ENCODE assay signal across 17 cellular contexts in the genomic region with DNA sequence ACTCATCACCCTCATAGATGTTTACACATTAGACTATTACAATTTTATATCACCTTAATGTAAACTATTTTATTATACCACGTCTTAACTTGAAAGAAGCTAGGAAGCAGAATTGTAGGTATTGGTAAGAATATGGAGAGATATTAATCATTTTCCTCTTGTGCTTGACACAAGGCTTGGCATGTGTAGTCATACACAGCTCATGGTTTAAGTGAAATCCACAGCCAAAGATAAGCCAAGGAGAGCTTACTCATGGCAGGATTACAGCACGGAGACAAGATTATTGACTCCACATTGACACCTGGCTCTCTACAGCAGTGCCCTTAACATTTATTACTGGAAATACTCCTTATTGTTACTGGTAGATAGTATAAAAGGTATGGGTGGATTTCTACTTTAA.
"Had no signal": no experiment of that assay in that cellular context is flagged by ENCODE, and none has a peak within 500 bp of the region (broad histone marks: within the 10 kb centered on the region; RNA-seq: fewer than 3 reads in every experiment).

No MANE protein-coding gene starts in this region.

- H3K9me3 ChIP-seq: ascending aorta, colonic mucosa, sigmoid colon, stomach, transverse colon had no signal

- H3K36me3 ChIP-seq: ascending aorta, colonic mucosa, sigmoid colon, stomach, transverse colon had no signal

- ATAC-seq: activated CD8-positive, alpha-beta T cell treated with anti-CD3 and anti-CD28 coated beads, Interleukin-2, amount 10 ng/mL, durations not matched to agents 7 days and 5 days; left lobe of liver; naive thymus-derived CD8-positive, alpha-beta T cell; stimulated activated memory B cell treated with anti-CD40 and anti-IgM and Interleukin-4, amounts not matched to agents 10 μg/mL and 1 μg/mL and 100 μg/mL, for 72 hours had no signal

- H3K27me3 ChIP-seq: ascending aorta, colonic mucosa, dorsolateral prefrontal cortex, sigmoid colon, stomach, transverse colon had no signal

- DNase-seq: activated CD4-positive, alpha-beta T cell treated with anti-CD3 and anti-CD28 coated beads for 1 hour; activated CD4-positive, alpha-beta T cell treated with anti-CD3 and anti-CD28 coated beads, Interleukin-2, amount 50 U/mL, for 1 hour; activated CD8-positive, alpha-beta T cell treated with anti-CD3 and anti-CD28 coated beads, Interleukin-2, amount 10 ng/mL, durations not matched to agents 7 days and 5 days; activated gamma-delta T cell treated with Interleukin-2 at 50 U/mL for 16 hours; colonic mucosa; dorsolateral prefrontal cortex; naive thymus-derived CD8-positive, alpha-beta T cell; sigmoid colon; stimulated activated CD4-positive, alpha-beta T cell treated with anti-CD3 and anti-CD28 coated beads, Interleukin-15, amount 100 ng/mL, for 24 hours; stomach; T-helper 2 cell; transverse colon had no signal

- H3K27ac ChIP-seq: ascending aorta, colonic mucosa, dorsolateral prefrontal cortex, sigmoid colon, stomach, transverse colon had no signal

- H3K4me2 ChIP-seq: smooth muscle cell had no signal

- H3K4me3 ChIP-seq: ascending aorta, colonic mucosa, dorsolateral prefrontal cortex, lung, sigmoid colon, smooth muscle cell, stomach, transverse colon had no signal

- H3K4me1 ChIP-seq: ascending aorta, colonic mucosa, sigmoid colon, stomach, transverse colon had no signal
